Comparison of ENCODE assay signal across 14 cellular contexts in genomic region chr10:46530249-46531186, GRCh38. TPM values are rescaled to one million over a fixed set of nuclear protein-coding genes. Genes with fewer than 3 reads are reported as not detected.
A peak's percentile ranks its signal among the peaks of the same experiment; 100 is the strongest.
DNase-seq lines count a peak whose midpoint lies in the region; ATAC-seq, FAIRE-seq and TF ChIP-seq lines count a peak whose summit lies in the region.
"Had no signal": no experiment of that assay in that cellular context is flagged by ENCODE, and none has a peak within 500 bp of the region (broad histone marks: within the 10 kb centered on the region; RNA-seq: fewer than 3 reads in every experiment).

No MANE protein-coding gene starts in this region.

- H3K27me3 ChIP-seq in right cardiac atrium (ENCODE audit: control insufficient read depth, insufficient read depth): no peaks in the 10 kb centered on the region
- H3K27me3 ChIP-seq: neural progenitor cell had no signal

- no peak for FAIRE-seq in D721Med (lab: Jason Lieb, UNC)
- FAIRE-seq: RCC 7860 had no signal

- POLR2A ChIA-PET in WTC11 (lab: Charles Lee): interaction anchor here (0.9 kb wide), 1 partner anchor 10 kb away, joined by 3 read pairs; no protein-coding TSS in a partner anchor

- DNase-seq in activated CD4-positive, alpha-beta T cell treated with anti-CD3 and anti-CD28 coated beads for 48 hours: peak; percentile 1
- no peak for DNase-seq in activated CD4-positive, alpha-beta T cell treated with anti-CD3 and anti-CD28 coated beads, Interleukin-2, amount 50 U/mL, for 48 hours
- DNase-seq in WTC11 (ENCODE audit: low spot score) (peak; percentile 11), right cardiac atrium (peak; percentile 42 to 47 (median 47)), D721Med (ENCODE audit: insufficient read length, low spot score) (no peak), glomerular visceral epithelial cell (ENCODE audit: extremely low spot score) (no peak), DMS79 (lab: John Stamatoyannopoulos, UW) (no peak)
- no peak for DNase-seq in stimulated activated naive CD8-positive, alpha-beta T cell treated with anti-CD3 and anti-CD28 coated beads, Interleukin-15, amount 100 ng/mL, for 72 hours
- DNase-seq: activated naive CD4-positive, alpha-beta T cell treated with anti-CD3 and anti-CD28 coated beads, Interleukin-2, amount 50 U/mL, for 16 hours; NCI-H2029; stimulated activated CD4-positive, alpha-beta T cell treated with anti-CD3 and anti-CD28 coated beads, Interleukin-4, amount 100 ng/mL, for 1 hour; substantia nigra had no signal

- H3K4me3 ChIP-seq in right cardiac atrium (ENCODE audit: low read length): no peak overlapping the region
- H3K4me3 ChIP-seq: neural progenitor cell had no signal

- H3K27me3 Mint-ChIP-seq in WTC11 (ENCODE audit: low read depth): no peaks in the 10 kb centered on the region
- no peaks in the 10 kb centered on the region for H3K27me3 Mint-ChIP-seq in stimulated activated naive CD8-positive, alpha-beta T cell treated with anti-CD3 and anti-CD28 coated beads, Interleukin-15, amount 100 ng/mL, for 72 hours

- WGBS in right cardiac atrium: 77% methylated on average over 18 of the region's 18 CpGs

- H3K4me1 ChIP-seq in right cardiac atrium (ENCODE audit: control insufficient read depth, insufficient read depth, low read length): no peaks in the 10 kb centered on the region
- H3K4me1 ChIP-seq: neural progenitor cell had no signal

- H3K4me3 Mint-ChIP-seq in WTC11: no peak overlapping the region
- no peak overlapping the region for H3K4me3 Mint-ChIP-seq in stimulated activated naive CD8-positive, alpha-beta T cell treated with anti-CD3 and anti-CD28 coated beads, Interleukin-15, amount 100 ng/mL, for 72 hours
- H3K4me3 Mint-ChIP-seq: neural progenitor cell had no signal

- no peaks in the 10 kb centered on the region for H3K4me1 Mint-ChIP-seq in WTC11
- no peaks in the 10 kb centered on the region for H3K4me1 Mint-ChIP-seq in stimulated activated naive CD8-positive, alpha-beta T cell treated with anti-CD3 and anti-CD28 coated beads, Interleukin-15, amount 100 ng/mL, for 72 hours
- H3K4me1 Mint-ChIP-seq: neural progenitor cell had no signal

- no peaks in the 10 kb centered on the region for H3K9me3 ChIP-seq in right cardiac atrium (ENCODE audit: control insufficient read depth, low read length)

- no peaks in the 10 kb centered on the region for H3K36me3 Mint-ChIP-seq in WTC11
- H3K36me3 Mint-ChIP-seq: neural progenitor cell had no signal

- CTCF ChIA-PET in WTC11 (lab: Charles Lee): interaction anchor here (2.2 kb wide), 1 partner anchor 14 kb away, joined by 12 read pairs; no protein-coding TSS in a partner anchor

- ATAC-seq in WTC11: 0 out of 2 replicates have a peak, but pooled peaks have one; percentile 23
- ATAC-seq in right cardiac atrium: peak in 1 of 2 donors; percentile 56
- peak; percentile 13 for ATAC-seq in stimulated activated naive CD8-positive, alpha-beta T cell treated with anti-CD3 and anti-CD28 coated beads, Interleukin-15, amount 100 ng/mL, for 72 hours

- TF ChIP-seq CTCF in WTC11 (IDR thresholded peaks at IDR 0.05): no peak
- no peak for TF ChIP-seq CTCF in D721Med (IDR thresholded peaks at IDR 0.05; ENCODE audit: insufficient read depth, missing control alignments)

- H3K27ac ChIP-seq in right cardiac atrium (ENCODE audit: low read length): no peak overlapping the region
- H3K27ac ChIP-seq: neural progenitor cell had no signal

- intact Hi-C loops in right cardiac atrium (cut with DNase I): no loop called here

- H3K9me3 Mint-ChIP-seq in WTC11: no peaks in the 10 kb centered on the region
- H3K9me3 Mint-ChIP-seq in stimulated activated naive CD8-positive, alpha-beta T cell treated with anti-CD3 and anti-CD28 coated beads, Interleukin-15, amount 100 ng/mL, for 72 hours: no peaks in the 10 kb centered on the region
- H3K9me3 Mint-ChIP-seq: neural progenitor cell had no signal

- H3K27ac Mint-ChIP-seq in WTC11: no peak overlapping the region
- H3K27ac Mint-ChIP-seq in stimulated activated naive CD8-positive, alpha-beta T cell treated with anti-CD3 and anti-CD28 coated beads, Interleukin-15, amount 100 ng/mL, for 72 hours: no peak overlapping the region
- H3K27ac Mint-ChIP-seq: neural progenitor cell had no signal

TF ChIP-seq in WTC11, 78 proteins besides CTCF, POLR2A, EP300 and RAD21:
- TF ChIP-seq PRRX2 (CRISPR knock-in tag; IDR thresholded peaks at IDR 0.05): no peak
- 0 out of 2 replicates have a peak, but pooled peaks have one; percentile 27 for TF ChIP-seq ZNF232 (CRISPR knock-in tag; IDR thresholded peaks at IDR 0.05)

RNA-seq across cellular contexts. Expression of gene GPRIN2, which starts 25.9 kb away (rescaled TPM):
- total RNA-seq in WTC11 (2021) (17.5 to 22.5 TPM (median 20.9 TPM) in 3 replicates), right cardiac atrium (not detected)
- polyA plus RNA-seq in right cardiac atrium: not detected

RNA-seq across cellular contexts. Expression of gene SYT15, which starts 48.4 kb away (rescaled TPM):
- total RNA-seq in WTC11 (2021) (1.2 to 1.6 TPM (median 1.5 TPM) in 3 replicates), right cardiac atrium (1 to 10 TPM; 2.7 to 4.1 (median 3.5) TPM)
- polyA plus RNA-seq in right cardiac atrium: 2.6 TPM

Comparison
In these comparisons a context has a peak if more than half of its experiments do, and no peak if none do; other contexts are left out.
1. DNase-seq: peak in activated CD4-positive, alpha-beta T cell treated with anti-CD3 and anti-CD28 coated beads for 48 hours (single experiment), WTC11 (single experiment) and right cardiac atrium (3 of 3); none in activated CD4-positive, alpha-beta T cell treated with anti-CD3 and anti-CD28 coated beads, Interleukin-2, amount 50 U/mL, for 48 hours (0 of 2), stimulated activated naive CD8-positive, alpha-beta T cell treated with anti-CD3 and anti-CD28 coated beads, Interleukin-15, amount 100 ng/mL, for 72 hours (0 of 2), D721Med (single experiment), glomerular visceral epithelial cell (single experiment) and DMS79 (single experiment).
2. RNA of gene GPRIN2, which starts 25.9 kb away (total RNA-seq): 17.5 to 22.5 TPM in WTC11; not detected in right cardiac atrium; every median in the first group is over 10 times any median in the second.